8 cellular contexts compared by ENCODE assay signal in genomic region chr19:6372594-6373095, GRCh38. TPM values are rescaled to one million over a fixed set of nuclear protein-coding genes. Genes with fewer than 3 reads are reported as not detected.
A peak's percentile ranks its signal among the peaks of the same experiment; 100 is the strongest.
DNase-seq lines count a peak whose midpoint lies in the region; ATAC-seq, FAIRE-seq and TF ChIP-seq lines count a peak whose summit lies in the region.

TSS of gene ALKBH7 (plus strand) at chr19:6372794. CDS start at chr19:6372821, 27 bp downstream.

- ATAC-seq in GM18517 (IDR thresholded peaks at IDR 0.05; ENCODE audit: unreplicated experiment) (peak; percentile 84), HG03060 (IDR thresholded peaks at IDR 0.05; ENCODE audit: low read depth, unreplicated experiment) (peak; percentile 78), sciatic nerve (peak; percentile 89)

- H3K36me3 ChIP-seq in brain microvascular endothelial cell (replicated peaks): peaks cover 6% of the 10 kb centered on the region

- intact Hi-C loops in sciatic nerve (cut with DNase I): no loop called here

- FAIRE-seq in TTC549 (lab: Jason Lieb, UNC): peak; percentile 97

- peak; percentile 1 for TF ChIP-seq CTCF in brain microvascular endothelial cell (IDR thresholded peaks at IDR 0.05; ENCODE audit: low read depth, low read length, missing control alignments)

- H3K4me3 ChIP-seq in brain microvascular endothelial cell (ENCODE audit: low read depth, low read length): peak within 1 kb of the TSS; percentile 79

- H3K27ac ChIP-seq in brain microvascular endothelial cell: peak within 1 kb of the TSS; percentile 97

- DNase-seq in NCI-H2107 (lab: John Stamatoyannopoulos, UW) (peak; percentile 96), brain microvascular endothelial cell (peak; percentile 100), iPS DF 4.7 (ENCODE audit: extremely low read depth, low spot score) (peak; percentile 97), sciatic nerve (ENCODE audit: low spot score) (peak; percentile 99), HuH-7 (ENCODE audit: low spot score) (no peak)

- no peaks in the 10 kb centered on the region for H3K27me3 ChIP-seq in brain microvascular endothelial cell (replicated peaks)

- in situ Hi-C loops in brain microvascular endothelial cell (cut with HindIII; ENCODE audit: low pct_ligation_motif_present, low sequenced_read_pairs): no loop called here

RNA-seq across cellular contexts. Expression of gene ALKBH7, which starts in this region (rescaled TPM):
- total RNA-seq in sciatic nerve: 55.6 TPM
